34 cellular contexts compared by ENCODE assay signal in genomic region chr20:59248031-59248684, GRCh38. TPM values are rescaled to one million over a fixed set of nuclear protein-coding genes. Genes with fewer than 3 reads are reported as not detected.
DNase-seq lines count a peak whose midpoint lies in the region; ATAC-seq and TF ChIP-seq lines count a peak whose summit lies in the region.
"Had no signal": no experiment of that assay in that cellular context is flagged by ENCODE, and none has a peak within 500 bp of the region (broad histone marks: within the 10 kb centered on the region; RNA-seq: fewer than 3 reads in every experiment).

No MANE protein-coding gene starts in this region.

- no peak overlapping the region for H3K4me3 Mint-ChIP-seq in endodermal cell
- H3K4me3 Mint-ChIP-seq: activated CD4-positive, alpha-beta memory T cell treated with anti-CD3 and anti-CD28 coated beads, Interleukin-2, amount 10 ng/mL, durations not matched to agents 7 days and 5 days; activated naive CD8-positive, alpha-beta T cell treated with anti-CD3 and anti-CD28 coated beads, Interleukin-2, amount 50 U/mL, for 24 hours; central memory CD8-positive, alpha-beta T cell; dendritic cell treated with granulocyte-macrophage colony-stimulating factor and Interleukin-4, amounts not matched to agents 40 ng/mL and 50 ng/mL, for 4 days; GM23338; HFFc6; natural killer cell treated with Interleukin-12 subunit alpha and Interleukin-12 subunit beta and Interleukin-15 and Interleukin-18, amount 100 ng/mL, for 72 hours; stimulated activated naive CD8-positive, alpha-beta T cell treated with anti-CD3 and anti-CD28 coated beads, Interleukin-15, amount 100 ng/mL, for 72 hours; T-helper 1 cell treated with Interleukin-12 subunit alpha and Interleukin-12 subunit beta and Interleukin-4 antibody, amounts not matched to agents 30 μg/mL and 1 μg/mL, for 36 hours had no signal

- H3K36me3 ChIP-seq in RWPE2 (ENCODE audit: low read depth) (no peaks in the 10 kb centered on the region), heart right ventricle (no peaks in the 10 kb centered on the region), endodermal cell (ENCODE audit: control insufficient read depth, insufficient read depth, low read length) (no peaks in the 10 kb centered on the region)
- H3K36me3 ChIP-seq: SJSA1, thyroid gland had no signal

- H3K9me3 ChIP-seq in RWPE2 (ENCODE audit: severe bottlenecking) (peaks cover 4% of the 10 kb centered on the region), heart right ventricle (peaks cover 0 to 14% (median 0%) of the 10 kb centered on the region in 11 donors), endodermal cell (ENCODE audit: control insufficient read depth, low read length) (no peaks in the 10 kb centered on the region)
- H3K9me3 ChIP-seq: SJSA1, thyroid gland had no signal

- H3K4me1 ChIP-seq in RWPE2 (ENCODE audit: insufficient read depth, poor library complexity, severe bottlenecking) (no peaks in the 10 kb centered on the region), heart right ventricle (no peaks in the 10 kb centered on the region), endodermal cell (ENCODE audit: control insufficient read depth, insufficient read depth, low read length) (no peaks in the 10 kb centered on the region)
- H3K4me1 ChIP-seq: SJSA1 had no signal

- peak; percentile 17 for DNase-seq in NCI-H2227 (lab: John Stamatoyannopoulos, UW; ENCODE audit: unreplicated experiment)
- DNase-seq in NCI-H2227 treated with DMSO at 0.1 percent for 48 hours (lab: John Stamatoyannopoulos, UW) = no peak
- peak; percentile 45 for DNase-seq in HT1080 (ENCODE audit: low read depth)
- DNase-seq in RWPE2 (ENCODE audit: low spot score) = no peak
- DNase-seq in iris pigment epithelial cell (ENCODE audit: low read depth) = peak; percentile 7
- DNase-seq in heart right ventricle = no peak
- no peak for DNase-seq in endodermal cell
- DNase-seq: activated CD4-positive, alpha-beta memory T cell treated with anti-CD3 and anti-CD28 coated beads, Interleukin-2, amount 10 ng/mL, durations not matched to agents 7 days and 5 days; activated CD4-positive, CD25-positive, alpha-beta regulatory T cell treated with anti-CD3 and anti-CD28 coated beads, Interleukin-2, amount 50 U/mL, for 72 hours; activated gamma-delta T cell; activated naive CD8-positive, alpha-beta T cell treated with anti-CD3 and anti-CD28 coated beads, Interleukin-2, amount 50 U/mL, for 24 hours; activated T-cell treated with anti-CD3 and anti-CD28 coated beads for 4 hours; DMS153; HFFc6; IMR-90; kidney; NCI-H1092 treated with DMSO at 0.1 percent for 48 hours; NCI-H510A treated with DMSO at 0.1 percent for 48 hours; stimulated activated naive CD8-positive, alpha-beta T cell treated with anti-CD3 and anti-CD28 coated beads, Interleukin-15, amount 100 ng/mL, for 72 hours; thyroid gland had no signal

- H3K27ac ChIP-seq in RWPE2 (ENCODE audit: poor library complexity, severe bottlenecking) (no peak overlapping the region), heart right ventricle (no peak overlapping the region), endodermal cell (ENCODE audit: low read depth, low read length) (no peak overlapping the region)
- H3K27ac ChIP-seq: SJSA1, skin epidermis, thyroid gland had no signal

- H3K4me1 Mint-ChIP-seq in endodermal cell = peaks cover 2% of the 10 kb centered on the region

- H3K9ac ChIP-seq in endodermal cell (ENCODE audit: extremely low read depth, low read length, poor library complexity, severe bottlenecking) = no peak overlapping the region

- no peak overlapping the region for H3K27ac Mint-ChIP-seq in endodermal cell
- H3K27ac Mint-ChIP-seq: activated CD4-positive, alpha-beta memory T cell treated with anti-CD3 and anti-CD28 coated beads, Interleukin-2, amount 10 ng/mL, durations not matched to agents 7 days and 5 days; activated naive CD8-positive, alpha-beta T cell treated with anti-CD3 and anti-CD28 coated beads, Interleukin-2, amount 50 U/mL, for 24 hours; dendritic cell treated with granulocyte-macrophage colony-stimulating factor and Interleukin-4, amounts not matched to agents 40 ng/mL and 50 ng/mL, for 4 days; GM23338; HFFc6; stimulated activated naive CD8-positive, alpha-beta T cell treated with anti-CD3 and anti-CD28 coated beads, Interleukin-15, amount 100 ng/mL, for 72 hours; T-helper 1 cell treated with Interleukin-12 subunit alpha and Interleukin-12 subunit beta and Interleukin-4 antibody, amounts not matched to agents 30 μg/mL and 1 μg/mL, for 36 hours had no signal

- H3K36me3 Mint-ChIP-seq in endodermal cell (ENCODE audit: low read depth) = no peaks in the 10 kb centered on the region

- ATAC-seq in RWPE2 (ENCODE audit: low read depth) (peak; percentile 36; the same call in 1 of the 3 replicates), heart right ventricle (no peak)
- ATAC-seq in activated CD4-positive, CD25-positive, alpha-beta regulatory T cell treated with anti-CD3 and anti-CD28 coated beads, Interleukin-2, amount 50 U/mL, for 24 hours = no peak
- ATAC-seq: activated naive CD8-positive, alpha-beta T cell treated with anti-CD3 and anti-CD28 coated beads, Interleukin-2, amount 50 U/mL, for 24 hours; GM23338; natural killer cell treated with Interleukin-12 subunit alpha and Interleukin-12 subunit beta and Interleukin-15 and Interleukin-18, amount 100 ng/mL, for 72 hours; stimulated activated naive CD8-positive, alpha-beta T cell treated with anti-CD3 and anti-CD28 coated beads, Interleukin-15, amount 100 ng/mL, for 72 hours had no signal

- H3K27me3 ChIP-seq in RWPE2 (ENCODE audit: insufficient read depth, poor library complexity, severe bottlenecking) (peaks cover 98% of the 10 kb centered on the region), heart right ventricle (peaks cover 0 to 46% (median 21%) of the 10 kb centered on the region in 7 donors), endodermal cell (ENCODE audit: control insufficient read depth, insufficient read depth, low read length, poor library complexity, severe bottlenecking) (peaks cover 6% of the 10 kb centered on the region)
- H3K27me3 ChIP-seq: thyroid gland had no signal

- H3K4me3 ChIP-seq in RWPE2 (ENCODE audit: severe bottlenecking) (no peak overlapping the region), heart right ventricle (no peak overlapping the region), endodermal cell (ENCODE audit: low read length) (no peak overlapping the region)
- H3K4me3 ChIP-seq: GM23338, SJSA1, skin epidermis, thyroid gland had no signal

- intact Hi-C loops in heart right ventricle (cut with DNase I) = no loop called here

- TF ChIP-seq CTCF in RWPE2 (IDR thresholded peaks at IDR 0.05; ENCODE audit: poor library complexity, severe bottlenecking) = no peak
- no peak for TF ChIP-seq CTCF in heart right ventricle (IDR thresholded peaks at IDR 0.05)
- no peak for TF ChIP-seq CTCF in endodermal cell (conservative IDR thresholded peaks at IDR 0.05)

- peaks cover 28% of the 10 kb centered on the region for H3K27me3 Mint-ChIP-seq in endodermal cell (ENCODE audit: insufficient read depth)
- H3K27me3 Mint-ChIP-seq: activated CD4-positive, alpha-beta memory T cell treated with anti-CD3 and anti-CD28 coated beads, Interleukin-2, amount 10 ng/mL, durations not matched to agents 7 days and 5 days; activated naive CD8-positive, alpha-beta T cell treated with anti-CD3 and anti-CD28 coated beads, Interleukin-2, amount 50 U/mL, for 24 hours; central memory CD8-positive, alpha-beta T cell; natural killer cell treated with Interleukin-12 subunit alpha and Interleukin-12 subunit beta and Interleukin-15 and Interleukin-18, amount 100 ng/mL, for 72 hours; stimulated activated naive CD8-positive, alpha-beta T cell treated with anti-CD3 and anti-CD28 coated beads, Interleukin-15, amount 100 ng/mL, for 72 hours had no signal

- no peaks in the 10 kb centered on the region for H3K9me3 Mint-ChIP-seq in endodermal cell
- H3K9me3 Mint-ChIP-seq: central memory CD8-positive, alpha-beta T cell; dendritic cell treated with granulocyte-macrophage colony-stimulating factor and Interleukin-4, amounts not matched to agents 40 ng/mL and 50 ng/mL, for 4 days; GM23338; natural killer cell treated with Interleukin-12 subunit alpha and Interleukin-12 subunit beta and Interleukin-15 and Interleukin-18, amount 100 ng/mL, for 72 hours had no signal

- WGBS in heart right ventricle, 2 donors = 41 to 66% methylated on average over 3 of the region's 3 CpGs
- 95% methylated on average over 3 of the region's 3 CpGs for WGBS in endodermal cell (ENCODE audit: insufficient coverage in 1 of 2, insufficient read length in 1 of 2), 2 experiments

RNA-seq across cellular contexts. Expression of gene EDN3, which starts 52.3 kb away (rescaled TPM):
- not detected in 2 replicates for total RNA-seq in HT1080 (2014; rRNA removed; shearing (Covaris generic))
- not detected in 2 replicates for polyA plus RNA-seq in HT1080 (2015; cell fraction: cytosol; rRNA removed)
- polyA plus RNA-seq in HT1080 (2015; cell fraction: nucleus; rRNA removed) = not detected in 2 replicates
- under 1 TPM in 1 of 10 donors, not detected in 9; 0.33 TPM for total RNA-seq in heart right ventricle
- polyA plus RNA-seq in heart right ventricle = under 1 TPM in 1 of 2 donors, not detected in 1; 0.07 TPM
- total RNA-seq in endodermal cell = not detected
- 0.68 TPM for polyA plus RNA-seq in endodermal cell (2013, experiment 1 of 2)
- 0.87 TPM for polyA plus RNA-seq in endodermal cell (2013, experiment 2 of 2)
- total RNA-seq: A172; fibroblast of lung; glomerular endothelial cell; HFFc6; IMR-90; mononuclear cell; natural killer cell treated with Interleukin-12 subunit alpha and Interleukin-12 subunit beta and Interleukin-15 and Interleukin-18, amount 100 ng/mL, for 72 hours; osteoblast; SJSA1 had no signal
- polyA plus RNA-seq: fibroblast of lung, IMR-90, liver had no signal

Comparison
In these comparisons a context has a peak if more than half of its experiments do, and no peak if none do; other contexts are left out.
1. DNase-seq: peak in NCI-H2227 (single experiment), HT1080 (single experiment) and iris pigment epithelial cell (single experiment); none in NCI-H2227 treated with DMSO at 0.1 percent for 48 hours (single experiment), RWPE2 (single experiment), heart right ventricle (0 of 2) and endodermal cell (single experiment).